8 cellular contexts compared by ENCODE assay signal in the genomic region with DNA sequence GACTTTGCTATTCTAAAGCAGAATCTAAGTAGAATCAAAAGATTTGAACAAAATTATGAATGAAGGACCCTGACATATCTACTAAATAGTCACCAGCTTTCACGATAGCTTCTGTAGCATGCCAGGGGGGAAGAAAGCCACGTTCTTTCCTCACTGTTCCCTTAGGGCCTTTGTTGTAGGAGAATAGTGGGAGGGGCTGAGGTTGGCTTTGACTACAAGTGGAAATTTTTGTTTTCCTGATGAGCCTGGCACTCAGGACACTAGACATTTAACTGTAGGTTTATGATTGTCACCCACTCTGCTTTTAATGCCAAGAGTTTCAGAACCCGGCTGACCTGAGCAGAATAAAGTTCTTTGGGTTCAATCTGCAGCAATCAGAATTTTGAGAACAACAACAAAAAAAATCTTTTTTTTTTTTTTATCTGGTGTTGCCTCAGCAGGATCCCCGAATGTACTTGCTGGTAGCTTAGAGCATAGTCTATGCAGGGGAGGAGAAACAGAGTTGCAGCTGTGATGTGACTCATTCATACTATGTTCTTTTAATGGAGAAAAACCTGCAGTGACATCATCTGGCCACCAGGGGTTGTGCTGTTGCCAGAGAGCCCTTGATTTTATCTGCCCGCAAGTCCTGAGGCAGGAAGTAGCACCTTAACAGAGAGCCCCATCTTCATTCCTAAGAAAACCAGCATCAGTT. TPM values are rescaled to one million over a fixed set of nuclear protein-coding genes. Genes with fewer than 3 reads are reported as not detected.
DNase-seq lines count a peak whose midpoint lies in the region; ATAC-seq, FAIRE-seq and TF ChIP-seq lines count a peak whose summit lies in the region.

No MANE protein-coding gene starts in this region.

- no peaks in the 10 kb centered on the region for H3K36me3 Mint-ChIP-seq in activated B cell treated with CpG ODN at 0.5 μM for 24 hours (ENCODE audit: low read depth)

- H3K27ac ChIP-seq in colonic mucosa (no peak overlapping the region), lung (ENCODE audit: low read depth in 1 of 2, low read length in 1 of 2) (no peak overlapping the region)

- no peaks in the 10 kb centered on the region for H3K4me1 ChIP-seq in colonic mucosa
- H3K4me1 ChIP-seq in lung (ENCODE audit: control insufficient read depth in 2 of 2, insufficient read depth in 2 of 2, low read length in 2 of 2) = peaks cover 3 to 14% of the 10 kb centered on the region in 2 donors

- 34 to 57% methylated on average over 5 of the region's 5 CpGs for WGBS in lung, 2 donors

- intact Hi-C loops in activated B cell treated with CpG ODN at 0.5 μM for 24 hours (cut with micrococcal nuclease) = loop anchor here (2.0 kb wide), 1 partner anchor 577 kb away; no protein-coding TSS in a partner anchor
- intact Hi-C loops in colonic mucosa (cut with DNase I) = no loop called here

- POLR2A ChIA-PET in activated B cell treated with CpG ODN at 0.5 μM for 24 hours (lab: Charles Lee) = interaction anchor here (0.7 kb wide), 1 partner anchor 110 kb away, joined by 4 read pairs; a partner anchor contains a TSS

- H3K9me3 Mint-ChIP-seq in activated B cell treated with CpG ODN at 0.5 μM for 24 hours = no peaks in the 10 kb centered on the region

- H3K4me1 Mint-ChIP-seq in activated B cell treated with CpG ODN at 0.5 μM for 24 hours = no peaks in the 10 kb centered on the region

- no peak overlapping the region for H3K27ac Mint-ChIP-seq in activated B cell treated with CpG ODN at 0.5 μM for 24 hours

- H3K4me3 ChIP-seq in colonic mucosa = no peak overlapping the region
- H3K4me3 ChIP-seq in lung = no peak overlapping the region

- H3K9ac ChIP-seq in colonic mucosa (ENCODE audit: low read depth in 2 of 2, low read length in 2 of 2) = no peak overlapping the region

- no peaks in the 10 kb centered on the region for H3K9me3 ChIP-seq in colonic mucosa
- H3K9me3 ChIP-seq in lung (ENCODE audit: control insufficient read depth in 2 of 2, insufficient read depth in 1 of 2, low read length in 1 of 2) = no peaks in the 10 kb centered on the region

- H3K4me3 Mint-ChIP-seq in activated B cell treated with CpG ODN at 0.5 μM for 24 hours = no peak overlapping the region

- ATAC-seq in HG02938 (IDR thresholded peaks at IDR 0.05; ENCODE audit: unreplicated experiment) (peak; percentile 98), activated B cell treated with CpG ODN at 0.5 μM for 24 hours (ENCODE audit: low read depth) (peak; percentile 71), lung (ENCODE audit: insufficient read depth, low FRiP score) (peak; percentile 89)

- H3K27me3 Mint-ChIP-seq in activated B cell treated with CpG ODN at 0.5 μM for 24 hours = peaks cover 3% of the 10 kb centered on the region

- no peaks in the 10 kb centered on the region for H3K36me3 ChIP-seq in colonic mucosa
- no peaks in the 10 kb centered on the region for H3K36me3 ChIP-seq in lung (ENCODE audit: control insufficient read depth in 2 of 2, insufficient read depth in 2 of 2, low read length in 2 of 2)

- DNase-seq in AG08396 (ENCODE audit: low spot score) (peak; percentile 65), GM18507 (ENCODE audit: extremely low spot score, insufficient read length, low read depth) (peak; percentile 18), NCI-H2029 (lab: John Stamatoyannopoulos, UW) (peak; percentile 78), activated B cell treated with CpG ODN at 0.5 μM for 24 hours (no peak), colonic mucosa (peak; percentile 75), lung (ENCODE audit: low spot score) (peak; percentile 71)
- peak; percentile 65 for DNase-seq in stimulated activated CD8-positive, alpha-beta memory T cell treated with anti-CD3 and anti-CD28 coated beads, Interleukin-4, amount 100 ng/mL, for 48 hours

- CTCF ChIA-PET in activated B cell treated with CpG ODN at 0.5 μM for 24 hours (lab: Charles Lee) = interaction anchor here (0.9 to 1.8 kb wide), 3 partner anchors 12 to 21 kb away, joined by 3 to 5 read pairs (median 3); no protein-coding TSS in a partner anchor

- peak; percentile 51 for TF ChIP-seq CTCF in activated B cell treated with CpG ODN at 0.5 μM for 24 hours (IDR thresholded peaks at IDR 0.05)
- TF ChIP-seq CTCF in colonic mucosa (IDR thresholded peaks at IDR 0.05) = peak; percentile 85
- TF ChIP-seq CTCF in lung (IDR thresholded peaks at IDR 0.05; ENCODE audit: control extremely low read depth, extremely low read depth) = peak; percentile 55

- no peaks in the 10 kb centered on the region for H3K27me3 ChIP-seq in colonic mucosa
- no peaks in the 10 kb centered on the region for H3K27me3 ChIP-seq in lung (ENCODE audit: control insufficient read depth, insufficient read depth)

- FAIRE-seq in GM18507 (lab: Jason Lieb, UNC) = peak; percentile 76

RNA-seq across cellular contexts. Expression of a gene that starts 38.5 kb away (rescaled TPM):
- not detected in 2 replicates for total RNA-seq in activated B cell treated with CpG ODN at 0.5 μM for 24 hours
- total RNA-seq in colonic mucosa = 10 to 100 TPM; 15.5 to 16.9 TPM
- 10 to 100 TPM; 15.7 to 43.5 TPM for total RNA-seq in lung
- 10 to 100 TPM; 15.6 to 17.8 TPM for polyA plus RNA-seq in lung

Comparison
In these comparisons a context has a peak if more than half of its experiments do, and no peak if none do; other contexts are left out.
1. RNA of a gene that starts 38.5 kb away (total RNA-seq): 15.7 to 43.5 TPM in lung and 15.5 to 16.9 TPM in colonic mucosa; not detected in activated B cell treated with CpG ODN at 0.5 μM for 24 hours; every median in the first group is over 10 times any median in the second.
2. Peak in every context shown above with its lines, with median percentiles within 50 percentile points of each other: ATAC-seq and CTCF ChIP-seq.